In the genomic region with DNA sequence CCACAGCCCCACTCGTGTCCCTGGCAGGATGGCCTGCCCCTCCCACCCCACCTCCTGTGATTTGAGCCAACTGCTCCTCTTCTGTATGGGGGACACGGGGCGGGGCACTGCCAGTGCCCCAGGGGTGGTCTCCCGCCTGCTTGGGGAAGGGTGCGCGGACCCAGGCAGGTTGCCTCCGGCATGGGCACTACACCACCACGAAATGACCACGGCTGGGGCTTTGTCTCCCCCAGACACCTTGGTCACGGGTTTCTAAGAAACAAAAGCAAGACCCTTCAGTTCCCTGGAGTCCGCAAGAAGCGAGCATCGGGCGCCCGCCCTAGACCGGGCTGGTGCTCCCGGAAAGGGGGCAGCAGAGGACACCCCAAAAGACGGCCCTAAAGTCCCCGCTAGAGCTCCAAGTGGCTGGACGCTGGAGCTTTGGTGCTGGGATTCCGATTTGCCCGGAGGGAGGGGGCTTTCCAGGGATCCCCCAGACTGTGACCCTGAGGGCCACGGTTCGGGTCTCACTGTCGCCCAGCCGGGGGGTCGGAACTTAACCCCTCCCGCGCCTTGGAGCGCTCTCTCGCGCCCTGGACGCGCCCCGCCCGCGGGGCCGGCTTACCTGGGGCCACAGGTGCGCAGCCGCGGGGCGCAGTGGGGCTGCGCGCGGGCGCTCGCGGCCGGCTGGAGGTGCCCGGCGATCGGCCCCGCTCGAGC, we compare ENCODE assay signal across 9 cellular contexts.
DNase-seq lines count a peak whose midpoint lies in the region; ATAC-seq and TF ChIP-seq lines count a peak whose summit lies in the region.
"Had no signal": no experiment of that assay in that cellular context is flagged by ENCODE, and none has a peak within 500 bp of the region (broad histone marks: within the 10 kb centered on the region; RNA-seq: fewer than 3 reads in every experiment).

No MANE protein-coding gene starts in this region.

- DNase-seq in ecto neural progenitor cell (ENCODE audit: low spot score) = peak; percentile 62
- DNase-seq in lower leg skin (ENCODE audit: low spot score in 2 of 2) = no peak
- no peak for DNase-seq in thoracic aorta (ENCODE audit: low spot score)
- no peak for DNase-seq in activated T-helper 2 cell treated with anti-CD3 and anti-CD28 coated beads, Interferon-gamma antibody, Interleukin-2, Interleukin-4, amounts not matched to agents 10 μg/mL and 5 μg/mL and 100 μg/mL, durations not matched to agents 14 hours and 24 hours and 36 hours (ENCODE audit: low spot score)
- no peak for DNase-seq in activated CD4-positive, CD25-positive, alpha-beta regulatory T cell (lab: John Stamatoyannopoulos, UW)
- DNase-seq: activated CD4-positive, alpha-beta T cell treated with anti-CD3 and anti-CD28 coated beads for 48 hours had no signal

- H3K4me1 ChIP-seq in HUES48 (ENCODE audit: control insufficient read depth, insufficient read depth, low read length) = peaks cover 39% of the 10 kb centered on the region
- peaks cover 7 to 23% of the 10 kb centered on the region in 2 donors for H3K4me1 ChIP-seq in thoracic aorta (ENCODE audit: control insufficient read depth in 1 of 2, low read depth in 2 of 2)

- H3K27ac ChIP-seq in HUES48 (ENCODE audit: low read depth, low read length) (no peak overlapping the region), thoracic aorta (no peak overlapping the region)

- H3K4me3 ChIP-seq in HUES48 (ENCODE audit: low read depth, low read length) (peak overlapping the region; percentile 85), lower leg skin (ENCODE audit: low read depth, poor library complexity, severe bottlenecking) (peak overlapping the region; percentile 29), thoracic aorta (peak overlapping the region; percentile 63)

- H3K9me3 Mint-ChIP-seq in activated T-helper 2 cell treated with anti-CD3 and anti-CD28 coated beads, Interferon-gamma antibody, Interleukin-2, Interleukin-4, amounts not matched to agents 10 μg/mL and 5 μg/mL and 100 μg/mL, durations not matched to agents 14 hours and 24 hours and 36 hours = no peaks in the 10 kb centered on the region
- H3K9me3 Mint-ChIP-seq: dendritic cell treated with granulocyte-macrophage colony-stimulating factor and Interleukin-4, amounts not matched to agents 40 ng/mL and 50 ng/mL, for 4 days had no signal

- peaks cover 27% of the 10 kb centered on the region for H3K27me3 ChIP-seq in HUES48 (ENCODE audit: control insufficient read depth, insufficient read depth, low read length)
- no peaks in the 10 kb centered on the region for H3K27me3 ChIP-seq in thoracic aorta (replicated peaks; ENCODE audit: insufficient read depth)

- no peak overlapping the region for H3K27ac Mint-ChIP-seq in activated T-helper 2 cell treated with anti-CD3 and anti-CD28 coated beads, Interferon-gamma antibody, Interleukin-2, Interleukin-4, amounts not matched to agents 10 μg/mL and 5 μg/mL and 100 μg/mL, durations not matched to agents 14 hours and 24 hours and 36 hours
- H3K27ac Mint-ChIP-seq: dendritic cell treated with granulocyte-macrophage colony-stimulating factor and Interleukin-4, amounts not matched to agents 40 ng/mL and 50 ng/mL, for 4 days had no signal

- 3 to 6% methylated on average over 8 to 24 of the region's 54 CpGs for WGBS in lower leg skin, 2 donors

- peak overlapping the region; percentile 44; the same call in 1 of the 2 replicates for H3K9ac ChIP-seq in HUES48 (ENCODE audit: low read depth, low read length)

- no peak for TF ChIP-seq CTCF in lower leg skin (IDR thresholded peaks at IDR 0.05)
- TF ChIP-seq CTCF in thoracic aorta (IDR thresholded peaks at IDR 0.05) = no peak

- H3K4me1 Mint-ChIP-seq in activated T-helper 2 cell treated with anti-CD3 and anti-CD28 coated beads, Interferon-gamma antibody, Interleukin-2, Interleukin-4, amounts not matched to agents 10 μg/mL and 5 μg/mL and 100 μg/mL, durations not matched to agents 14 hours and 24 hours and 36 hours (ENCODE audit: low read depth) = no peaks in the 10 kb centered on the region

- H3K36me3 ChIP-seq in HUES48 (ENCODE audit: control insufficient read depth, insufficient read depth, low read length) (no peaks in the 10 kb centered on the region), thoracic aorta (no peaks in the 10 kb centered on the region)

- H3K36me3 Mint-ChIP-seq in activated T-helper 2 cell treated with anti-CD3 and anti-CD28 coated beads, Interferon-gamma antibody, Interleukin-2, Interleukin-4, amounts not matched to agents 10 μg/mL and 5 μg/mL and 100 μg/mL, durations not matched to agents 14 hours and 24 hours and 36 hours (ENCODE audit: low read depth) = no peaks in the 10 kb centered on the region

- intact Hi-C loops in lower leg skin (cut with DNase I; ENCODE audit: low total_unique reads) = no loop called here
- intact Hi-C loops in activated T-helper 2 cell treated with anti-CD3 and anti-CD28 coated beads, Interferon-gamma antibody, Interleukin-2, Interleukin-4, amounts not matched to agents 10 μg/mL and 5 μg/mL and 100 μg/mL, durations not matched to agents 14 hours and 24 hours and 36 hours (cut with micrococcal nuclease) = no loop called here

- H3K9me3 ChIP-seq in HUES48 (ENCODE audit: control insufficient read depth, insufficient read depth, low read length) = no peaks in the 10 kb centered on the region
- H3K9me3 ChIP-seq in thoracic aorta = no peaks in the 10 kb centered on the region

- ATAC-seq in thoracic aorta (ENCODE audit: insufficient number of reproducible peaks, low FRiP score, low read depth) (no peak), GM19467 (IDR thresholded peaks at IDR 0.05; ENCODE audit: unreplicated experiment) (no peak)

- peaks cover 62% of the 10 kb centered on the region for H3K27me3 Mint-ChIP-seq in activated T-helper 2 cell treated with anti-CD3 and anti-CD28 coated beads, Interferon-gamma antibody, Interleukin-2, Interleukin-4, amounts not matched to agents 10 μg/mL and 5 μg/mL and 100 μg/mL, durations not matched to agents 14 hours and 24 hours and 36 hours (ENCODE audit: low read depth)

- no peak overlapping the region for H3K4me3 Mint-ChIP-seq in activated T-helper 2 cell treated with anti-CD3 and anti-CD28 coated beads, Interferon-gamma antibody, Interleukin-2, Interleukin-4, amounts not matched to agents 10 μg/mL and 5 μg/mL and 100 μg/mL, durations not matched to agents 14 hours and 24 hours and 36 hours (ENCODE audit: low read depth)
- H3K4me3 Mint-ChIP-seq: dendritic cell treated with granulocyte-macrophage colony-stimulating factor and Interleukin-4, amounts not matched to agents 40 ng/mL and 50 ng/mL, for 4 days had no signal

- TF ChIP-seq POLR2A in lower leg skin (IDR thresholded peaks at IDR 0.05) = no peak

Comparison
In these comparisons a context has a peak if more than half of its experiments do, and no peak if none do; other contexts are left out.
1. H3K4me3 ChIP-seq: peak in every context shown above with its lines; median percentile 85 in HUES48; 63 in thoracic aorta; 29 in lower leg skin.